ENCODE assay signal across 26 cellular contexts in the genomic region with DNA sequence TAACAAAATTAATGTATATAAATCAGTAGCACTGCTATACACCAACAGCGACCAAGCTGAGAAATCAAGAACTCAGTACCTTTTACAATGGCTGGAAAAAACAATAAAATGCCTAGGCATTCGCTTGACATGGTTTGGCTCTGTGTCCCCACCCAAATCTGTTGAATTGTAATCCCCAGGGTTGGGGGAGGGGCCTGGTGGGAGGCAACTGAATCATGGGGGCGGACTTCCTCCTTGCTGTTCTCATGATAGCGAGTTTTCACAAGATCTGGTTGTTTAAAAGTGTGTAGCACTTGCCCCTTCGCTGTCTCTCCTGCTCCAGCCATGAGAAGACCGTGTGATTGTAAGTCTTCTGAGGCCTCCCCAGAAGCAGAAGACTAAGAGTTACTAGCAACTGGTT. TPM values are rescaled to one million over a fixed set of nuclear protein-coding genes. Genes with fewer than 3 reads are reported as not detected.
A peak's percentile ranks its signal among the peaks of the same experiment; 100 is the strongest.
DNase-seq lines count a peak whose midpoint lies in the region; ATAC-seq and TF ChIP-seq lines count a peak whose summit lies in the region.
"Had no signal": no experiment of that assay in that cellular context is flagged by ENCODE, and none has a peak within 500 bp of the region (broad histone marks: within the 10 kb centered on the region; RNA-seq: fewer than 3 reads in every experiment).

No MANE protein-coding gene starts in this region.

- TF ChIP-seq POLR2A in spleen (IDR thresholded peaks at IDR 0.05): no peak

- no peak overlapping the region for H3K27ac ChIP-seq in CD8-positive, alpha-beta T cell (ENCODE audit: low read depth, low read length)
- H3K27ac ChIP-seq in GM23338 (ENCODE audit: low read depth) (peak overlapping the region; percentile 40; the same call in 1 of the 2 replicates), spleen (no peak overlapping the region)
- H3K27ac ChIP-seq: GM23248 had no signal

- H3K36me3 Mint-ChIP-seq in CD8-positive, alpha-beta T cell: peaks cover 40% of the 10 kb centered on the region
- H3K36me3 Mint-ChIP-seq in GM23338 (ENCODE audit: low read depth) (peaks cover 73% of the 10 kb centered on the region), WTC11 (peaks cover 47% of the 10 kb centered on the region)

- H3K27me3 Mint-ChIP-seq in CD8-positive, alpha-beta T cell (ENCODE audit: low read depth): no peaks in the 10 kb centered on the region
- H3K27me3 Mint-ChIP-seq in GM23338 (ENCODE audit: insufficient read depth, low read depth, poor library complexity): peaks cover 6% of the 10 kb centered on the region
- H3K27me3 Mint-ChIP-seq in WTC11 (ENCODE audit: low read depth): no peaks in the 10 kb centered on the region

- peaks cover 6% of the 10 kb centered on the region for H4K20me1 ChIP-seq in GM23338 (replicated peaks; ENCODE audit: insufficient read depth)

- no peak overlapping the region for H3K4me3 ChIP-seq in CD8-positive, alpha-beta T cell (ENCODE audit: low read depth, low read length)
- H3K4me3 ChIP-seq in GM23338 (peak overlapping the region; percentile 29; the same call in 1 of the 2 replicates), spleen (no peak overlapping the region)
- H3K4me3 ChIP-seq: GM23248, HAP-1, MG63 had no signal

- H3K79me2 ChIP-seq in GM23338 (replicated peaks; ENCODE audit: insufficient read depth): peaks cover 58% of the 10 kb centered on the region

- no peak for DNase-seq in CD8-positive, alpha-beta T cell
- DNase-seq in GM23338 (ENCODE audit: low spot score) (peak; percentile 62), WTC11 (ENCODE audit: low spot score) (no peak), spleen (peak; percentile 12), cerebellum (ENCODE audit: low spot score) (no peak), GF-D8 (lab: John Stamatoyannopoulos, UW) (no peak), germinal center (ENCODE audit: low spot score) (no peak)
- DNase-seq: BE2C, Calu3, DMS79 treated with DMSO at 0.1 percent for 48 hours, GM23248, HFFc6, KG1, MG63, NCI-H1092, NCI-H1417 treated with DMSO at 0.1 percent for 48 hours, NCI-H1694 treated with DMSO at 0.1 percent for 48 hours, NCI-H2081, NCI-H2171, NCI-H226, NCI-H510A, NCI-H69, SIG-M5 had no signal

- H3K4me3 Mint-ChIP-seq in CD8-positive, alpha-beta T cell: no peak overlapping the region
- H3K4me3 Mint-ChIP-seq in GM23338 (no peak overlapping the region), WTC11 (no peak overlapping the region)
- H3K4me3 Mint-ChIP-seq: CD14-positive monocyte, HFFc6 had no signal

- H3K9me3 ChIP-seq in CD8-positive, alpha-beta T cell (ENCODE audit: low read length): no peaks in the 10 kb centered on the region
- peaks cover 0 to 10% (median 0%) of the 10 kb centered on the region in 8 donors for H3K9me3 ChIP-seq in spleen
- H3K9me3 ChIP-seq: BE2C, MG63 had no signal

- no peaks in the 10 kb centered on the region for H3K4me1 ChIP-seq in CD8-positive, alpha-beta T cell (ENCODE audit: insufficient read depth, low read length)
- H3K4me1 ChIP-seq in GM23338 (ENCODE audit: insufficient read depth) (peaks cover 7% of the 10 kb centered on the region; the same call in 1 of the 2 replicates), spleen (peaks cover 0 to 13% (median under 1%) of the 10 kb centered on the region in 6 donors)
- H3K4me1 ChIP-seq: BE2C, HAP-1 had no signal

- POLR2A ChIA-PET in CD8-positive, alpha-beta T cell (lab: Charles Lee): no interaction called here
- POLR2A ChIA-PET in WTC11 (lab: Charles Lee): no interaction called here

- H3K9me3 Mint-ChIP-seq in CD8-positive, alpha-beta T cell: no peaks in the 10 kb centered on the region
- H3K9me3 Mint-ChIP-seq in GM23338 (peaks cover 27% of the 10 kb centered on the region), WTC11 (peaks cover 21% of the 10 kb centered on the region)
- H3K9me3 Mint-ChIP-seq: HFFc6 had no signal

- 88 to 97% (median 90%) methylated on average over 6 of the region's 6 CpGs for WGBS in spleen, 5 donors

- peaks cover 28% of the 10 kb centered on the region for H3K4me1 Mint-ChIP-seq in CD8-positive, alpha-beta T cell (ENCODE audit: low read depth)
- peaks cover 3% of the 10 kb centered on the region for H3K4me1 Mint-ChIP-seq in GM23338
- peaks cover 7% of the 10 kb centered on the region for H3K4me1 Mint-ChIP-seq in WTC11

- H2AFZ ChIP-seq in GM23338: no peak overlapping the region
- H2AFZ ChIP-seq: GM23248 had no signal

- no peaks in the 10 kb centered on the region; the same call in none of the 2 replicates for H3K9me2 ChIP-seq in GM23338 (ENCODE audit: insufficient read depth)

- peak overlapping the region; percentile 53 for H3K27ac Mint-ChIP-seq in CD8-positive, alpha-beta T cell
- no peak overlapping the region; the same call in 1 of the 2 replicates for H3K27ac Mint-ChIP-seq in GM23338
- H3K27ac Mint-ChIP-seq in WTC11: peak overlapping the region; percentile 72
- H3K27ac Mint-ChIP-seq: HFFc6 had no signal

- CTCF ChIA-PET in CD8-positive, alpha-beta T cell (lab: Charles Lee): no interaction called here
- CTCF ChIA-PET in WTC11 (lab: Charles Lee): no interaction called here

- H3F3A ChIP-seq in GM23338 (replicated peaks; ENCODE audit: low read depth): peaks cover 8% of the 10 kb centered on the region; the same call in 1 of the 2 replicates

- intact Hi-C loops in CD8-positive, alpha-beta T cell (cut with DNase I, micrococcal nuclease): no loop called here
- intact Hi-C loops in spleen (cut with DNase I; ENCODE audit: low total_unique reads): no loop called here

- no peaks in the 10 kb centered on the region for H3K27me3 ChIP-seq in CD8-positive, alpha-beta T cell (ENCODE audit: insufficient read depth, low read length)
- H3K27me3 ChIP-seq in GM23338 (ENCODE audit: insufficient read depth) (no peaks in the 10 kb centered on the region), spleen (replicated peaks in 1 of 7) (no peaks in the 10 kb centered on the region)
- H3K27me3 ChIP-seq: BE2C, MG63 had no signal

- no peak for ATAC-seq in CD8-positive, alpha-beta T cell
- ATAC-seq in GM23338: no peak
- ATAC-seq in WTC11: 0 out of 2 replicates have a peak, but pooled peaks have one; percentile 41
- ATAC-seq: SK-N-SH treated with all-trans-retinoic acid at 6 μM for 48 hours had no signal

- no peak overlapping the region for H3K4me2 ChIP-seq in GM23338

- H3K36me3 ChIP-seq in CD8-positive, alpha-beta T cell (ENCODE audit: insufficient read depth, low read length): no peaks in the 10 kb centered on the region
- H3K36me3 ChIP-seq in GM23338 (ENCODE audit: insufficient read depth) (peaks cover 3% of the 10 kb centered on the region), spleen (peaks cover 0 to 48% (median 2%) of the 10 kb centered on the region in 6 donors)

- no peak for TF ChIP-seq CTCF in CD8-positive, alpha-beta T cell (IDR thresholded peaks at IDR 0.05)
- TF ChIP-seq CTCF in GM23338 (conservative IDR thresholded peaks at IDR 0.05; ENCODE audit: low read depth in 2 of 2) (no peak), WTC11 (IDR thresholded peaks at IDR 0.05) (no peak), spleen (IDR thresholded peaks at IDR 0.05 in 8 of 11, conservative IDR thresholded peaks at IDR 0.05 in 3 of 11) (no peak)

TF ChIP-seq in GM23338, 12 proteins besides CTCF, POLR2A, EP300 and RAD21 (continues in another document):
- TF ChIP-seq, protein P1, sequence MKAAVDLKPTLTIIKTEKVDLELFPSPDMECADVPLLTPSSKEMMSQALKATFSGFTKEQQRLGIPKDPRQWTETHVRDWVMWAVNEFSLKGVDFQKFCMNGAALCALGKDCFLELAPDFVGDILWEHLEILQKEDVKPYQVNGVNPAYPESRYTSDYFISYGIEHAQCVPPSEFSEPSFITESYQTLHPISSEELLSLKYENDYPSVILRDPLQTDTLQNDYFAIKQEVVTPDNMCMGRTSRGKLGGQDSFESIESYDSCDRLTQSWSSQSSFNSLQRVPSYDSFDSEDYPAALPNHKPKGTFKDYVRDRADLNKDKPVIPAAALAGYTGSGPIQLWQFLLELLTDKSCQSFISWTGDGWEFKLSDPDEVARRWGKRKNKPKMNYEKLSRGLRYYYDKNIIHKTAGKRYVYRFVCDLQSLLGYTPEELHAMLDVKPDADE (IDR thresholded peaks at IDR 0.05): no peak
- TF ChIP-seq CREB1 (CRISPR knock-in tag; IDR thresholded peaks at IDR 0.05; ENCODE audit: low read depth) (no peak), STAT1 (IDR thresholded peaks at IDR 0.05; ENCODE audit: unreplicated experiment) (no peak)

TF ChIP-seq in WTC11, 78 proteins besides CTCF, POLR2A, EP300 and RAD21:
- TF ChIP-seq ZNF671 (CRISPR knock-in tag; IDR thresholded peaks at IDR 0.05) (no peak), CREB1 (CRISPR knock-in tag; IDR thresholded peaks at IDR 0.05) (no peak)
- TF ChIP-seq, protein P2, sequence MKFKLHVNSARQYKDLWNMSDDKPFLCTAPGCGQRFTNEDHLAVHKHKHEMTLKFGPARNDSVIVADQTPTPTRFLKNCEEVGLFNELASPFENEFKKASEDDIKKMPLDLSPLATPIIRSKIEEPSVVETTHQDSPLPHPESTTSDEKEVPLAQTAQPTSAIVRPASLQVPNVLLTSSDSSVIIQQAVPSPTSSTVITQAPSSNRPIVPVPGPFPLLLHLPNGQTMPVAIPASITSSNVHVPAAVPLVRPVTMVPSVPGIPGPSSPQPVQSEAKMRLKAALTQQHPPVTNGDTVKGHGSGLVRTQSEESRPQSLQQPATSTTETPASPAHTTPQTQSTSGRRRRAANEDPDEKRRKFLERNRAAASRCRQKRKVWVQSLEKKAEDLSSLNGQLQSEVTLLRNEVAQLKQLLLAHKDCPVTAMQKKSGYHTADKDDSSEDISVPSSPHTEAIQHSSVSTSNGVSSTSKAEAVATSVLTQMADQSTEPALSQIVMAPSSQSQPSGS (CRISPR knock-in tag; IDR thresholded peaks at IDR 0.05; ENCODE audit: borderline replicate concordance, low read depth): no peak

RNA-seq across cellular contexts. Expression of a gene that starts 8.6 kb away (rescaled TPM):
- 1 to 10 TPM; 4.7 to 5.7 TPM for total RNA-seq in CD8-positive, alpha-beta T cell
- total RNA-seq in GM23338 (2014; rRNA removed; shearing (Covaris generic)): 18.4 and 19.8 TPM in 2 replicates
- polyA plus RNA-seq in GM23338 (2016; fragmentation: Nextera tagmentation; extraction: Ambion mirVana) (6.1 and 7.1 TPM in 2 replicates), spleen (1 to 10 TPM; 2.8 to 5.4 (median 3.4) TPM)
- total RNA-seq in WTC11 (2021) (11.4 to 13.0 TPM (median 11.8 TPM) in 3 replicates), spleen (10 to 100 TPM in 1 of 7 donors, 1 to 10 TPM in 6; 6.8 to 10.6 (median 8.3) TPM), cerebellum (16.0 TPM)

RNA-seq across cellular contexts. Expression of a gene that starts 44.2 kb away (rescaled TPM):
- under 1 TPM; 0.52 to 0.56 TPM for total RNA-seq in CD8-positive, alpha-beta T cell
- total RNA-seq in GM23338 (2014; rRNA removed; shearing (Covaris generic)): 4.3 and 5.0 TPM in 2 replicates
- polyA plus RNA-seq in GM23338 (2016; fragmentation: Nextera tagmentation; extraction: Ambion mirVana) (3.0 and 4.3 TPM in 2 replicates), spleen (under 1 TPM; 0.47 to 0.83 (median 0.52) TPM)
- total RNA-seq in WTC11 (2021) (3.8 to 5.8 TPM (median 4.9 TPM) in 3 replicates), spleen (1 to 10 TPM in 6 of 7 donors, under 1 TPM in 1; 0.77 to 1.4 (median 1.3) TPM), cerebellum (3.5 TPM)

RNA-seq across cellular contexts. Expression of a gene that starts 53.6 kb away (rescaled TPM):
- total RNA-seq in CD8-positive, alpha-beta T cell: 10 to 100 TPM; 12.0 to 14.5 TPM
- total RNA-seq in GM23338 (2014; rRNA removed; shearing (Covaris generic)): 326 and 332 TPM in 2 replicates
- polyA plus RNA-seq in GM23338 (2016; fragmentation: Nextera tagmentation; extraction: Ambion mirVana) (194 and 196 TPM in 2 replicates), spleen (10 to 100 TPM; 21.6 to 33.2 (median 33.2) TPM)
- total RNA-seq in WTC11 (2021) (286 to 341 TPM (median 289 TPM) in 3 replicates), spleen (100 to 1,000 TPM in 3 of 7 donors, 10 to 100 TPM in 4; 81.1 to 160 (median 90.0) TPM), cerebellum (57.5 TPM)

Comparison
In these comparisons a context has a peak if more than half of its experiments do, and no peak if none do; other contexts are left out.
1. DNase-seq: peak in GM23338 (single experiment) and spleen (single experiment); none in CD8-positive, alpha-beta T cell (0 of 7), WTC11 (single experiment), cerebellum (single experiment), GF-D8 (single experiment) and germinal center (single experiment).